In genomic region chr3:86180696-86181095, GRCh38 we compare ENCODE assay signal across 13 cellular contexts.
DNase-seq lines count a peak whose midpoint lies in the region; ATAC-seq and TF ChIP-seq lines count a peak whose summit lies in the region.
"Had no signal": no experiment of that assay in that cellular context is flagged by ENCODE, and none has a peak within 500 bp of the region (broad histone marks: within the 10 kb centered on the region; RNA-seq: fewer than 3 reads in every experiment).

No MANE protein-coding gene starts in this region.

- no peaks in the 10 kb centered on the region for H3K27me3 Mint-ChIP-seq in endodermal cell (ENCODE audit: insufficient read depth)

- H3K9me3 ChIP-seq in endodermal cell (ENCODE audit: control insufficient read depth, low read length) (no peaks in the 10 kb centered on the region), smooth muscle cell (replicated peaks; ENCODE audit: low read depth) (no peaks in the 10 kb centered on the region)
- H3K9me3 ChIP-seq: tibial nerve had no signal

- no peak overlapping the region for H3K27ac Mint-ChIP-seq in endodermal cell
- H3K27ac Mint-ChIP-seq: immature natural killer cell had no signal

- H3K4me2 ChIP-seq in smooth muscle cell, result no peak overlapping the region

- no peaks in the 10 kb centered on the region for H4K20me1 ChIP-seq in smooth muscle cell (ENCODE audit: low read depth)

- H3K27me3 ChIP-seq in endodermal cell (ENCODE audit: control insufficient read depth, insufficient read depth, low read length, poor library complexity, severe bottlenecking) (no peaks in the 10 kb centered on the region), smooth muscle cell (ENCODE audit: low read depth) (no peaks in the 10 kb centered on the region)
- H3K27me3 ChIP-seq: tibial nerve had no signal

- peak; percentile 69 for TF ChIP-seq CTCF in endodermal cell (conservative IDR thresholded peaks at IDR 0.05)
- TF ChIP-seq CTCF in smooth muscle cell (IDR thresholded peaks at IDR 0.05; ENCODE audit: borderline replicate concordance, insufficient read depth, poor library complexity, severe bottlenecking), result peak; percentile 18

- H3K36me3 Mint-ChIP-seq in endodermal cell (ENCODE audit: low read depth), result no peaks in the 10 kb centered on the region
- H3K36me3 Mint-ChIP-seq: immature natural killer cell had no signal

- ATAC-seq in HG03571 (IDR thresholded peaks at IDR 0.05; ENCODE audit: unreplicated experiment), result no peak

- H3K36me3 ChIP-seq in endodermal cell (ENCODE audit: control insufficient read depth, insufficient read depth, low read length) (no peaks in the 10 kb centered on the region), smooth muscle cell (ENCODE audit: low read depth) (no peaks in the 10 kb centered on the region)
- H3K36me3 ChIP-seq: tibial nerve had no signal

- no peak overlapping the region for H3K4me3 ChIP-seq in endodermal cell (ENCODE audit: low read length)
- no peak overlapping the region for H3K4me3 ChIP-seq in smooth muscle cell
- H3K4me3 ChIP-seq: tibial nerve had no signal

- H3K4me1 ChIP-seq in endodermal cell (ENCODE audit: control insufficient read depth, insufficient read depth, low read length) (no peaks in the 10 kb centered on the region), smooth muscle cell (ENCODE audit: low read depth) (peaks cover 9% of the 10 kb centered on the region)
- H3K4me1 ChIP-seq: parathyroid adenoma, tibial nerve had no signal

- no peaks in the 10 kb centered on the region for H3K9me3 Mint-ChIP-seq in endodermal cell

- H3F3A ChIP-seq in smooth muscle cell (ENCODE audit: low read depth), result no peaks in the 10 kb centered on the region

- H3K4me3 Mint-ChIP-seq in endodermal cell, result no peak overlapping the region
- H3K4me3 Mint-ChIP-seq: immature natural killer cell had no signal

- peaks cover 42% of the 10 kb centered on the region for H3K4me1 Mint-ChIP-seq in endodermal cell
- H3K4me1 Mint-ChIP-seq: immature natural killer cell had no signal

- no peak overlapping the region for H2AFZ ChIP-seq in smooth muscle cell (ENCODE audit: low read depth)
- H2AFZ ChIP-seq: parathyroid adenoma had no signal

- H3K79me2 ChIP-seq in smooth muscle cell (ENCODE audit: low read depth), result no peaks in the 10 kb centered on the region
- H3K79me2 ChIP-seq: parathyroid adenoma had no signal

- DNase-seq in NCI-H2107 treated with DMSO at 0.1 percent for 48 hours (lab: John Stamatoyannopoulos, UW; ENCODE audit: unreplicated experiment) (peak; percentile 67), NCI-H2107 (lab: John Stamatoyannopoulos, UW) (no peak), NCI-H69 (lab: John Stamatoyannopoulos, UW) (peak; percentile 54), endodermal cell (peak; percentile 61), smooth muscle cell (lab: John Stamatoyannopoulos, UW; ENCODE audit: unreplicated experiment) (no peak), activated gamma-delta T cell treated with Interleukin-2 at 50 U/mL for 16 hours (no peak), NCI-H1048 (lab: John Stamatoyannopoulos, UW) (no peak)
- DNase-seq: activated CD4-positive, alpha-beta T cell treated with anti-CD3 and anti-CD28 coated beads, Interleukin-2, amount 50 U/mL, for 48 hours; immature natural killer cell; KG1 had no signal

- H3K9ac ChIP-seq in endodermal cell (ENCODE audit: extremely low read depth, low read length, poor library complexity, severe bottlenecking), result no peak overlapping the region
- no peak overlapping the region for H3K9ac ChIP-seq in smooth muscle cell (ENCODE audit: low read depth)
- H3K9ac ChIP-seq: parathyroid adenoma had no signal

- H3K27ac ChIP-seq in endodermal cell (ENCODE audit: low read depth, low read length), result no peak overlapping the region
- H3K27ac ChIP-seq in smooth muscle cell (ENCODE audit: low read depth), result no peak overlapping the region
- H3K27ac ChIP-seq: parathyroid adenoma, tibial nerve had no signal

- WGBS in endodermal cell (ENCODE audit: insufficient coverage in 1 of 2, insufficient read length in 1 of 2), 2 experiments, result 54% methylated on average over 1 of the region's 2 CpGs; no CpG with 5 or more reads in 1 of the 2 experiments
- 58% methylated on average over 2 of the region's 2 CpGs for WGBS in smooth muscle cell (ENCODE audit: low lambda C conversion rate)

Comparison
In these comparisons a context has a peak if more than half of its experiments do, and no peak if none do; other contexts are left out.
1. DNase-seq: peak in NCI-H2107 treated with DMSO at 0.1 percent for 48 hours (single experiment), NCI-H69 (single experiment) and endodermal cell (single experiment); none in NCI-H2107 (single experiment), smooth muscle cell (single experiment), activated gamma-delta T cell treated with Interleukin-2 at 50 U/mL for 16 hours (single experiment) and NCI-H1048 (single experiment).